Comparison of ENCODE assay signal across 2 cellular contexts in the genomic region with DNA sequence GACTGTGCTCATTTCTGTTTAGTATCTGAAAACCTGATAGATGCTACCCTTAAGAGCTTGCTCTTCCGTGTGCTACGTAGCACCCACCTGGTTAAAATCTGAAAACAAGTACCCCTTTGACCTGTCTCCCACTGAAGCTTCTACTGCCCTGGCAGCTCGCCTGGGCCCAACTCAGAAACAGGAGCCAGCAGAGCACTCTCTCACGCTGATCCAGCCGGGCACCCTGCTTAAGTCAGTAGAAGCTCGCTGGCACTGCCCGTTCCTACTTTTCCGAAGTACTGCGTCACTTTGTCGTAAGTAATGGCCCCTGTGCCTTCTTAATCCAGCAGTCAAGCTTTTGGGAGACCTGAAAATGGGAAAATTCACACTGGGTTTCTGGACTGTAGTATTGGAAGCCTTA.
TF ChIP-seq lines count a peak whose summit lies in the region.

No MANE protein-coding gene starts in this region.

TF ChIP-seq in HepG2, 621 proteins besides CTCF, POLR2A, EP300 and RAD21 (continues in another document):
- TF ChIP-seq, protein P1, sequence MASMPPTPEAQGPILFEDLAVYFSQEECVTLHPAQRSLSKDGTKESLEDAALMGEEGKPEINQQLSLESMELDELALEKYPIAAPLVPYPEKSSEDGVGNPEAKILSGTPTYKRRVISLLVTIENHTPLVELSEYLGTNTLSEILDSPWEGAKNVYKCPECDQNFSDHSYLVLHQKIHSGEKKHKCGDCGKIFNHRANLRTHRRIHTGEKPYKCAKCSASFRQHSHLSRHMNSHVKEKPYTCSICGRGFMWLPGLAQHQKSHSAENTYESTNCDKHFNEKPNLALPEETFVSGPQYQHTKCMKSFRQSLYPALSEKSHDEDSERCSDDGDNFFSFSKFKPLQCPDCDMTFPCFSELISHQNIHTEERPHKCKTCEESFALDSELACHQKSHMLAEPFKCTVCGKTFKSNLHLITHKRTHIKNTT (CRISPR knock-in tag; IDR thresholded peaks at IDR 0.05), result no peak
- TF ChIP-seq ADNP (CRISPR knock-in tag; IDR thresholded peaks at IDR 0.05) (no peak), HHEX (CRISPR knock-in tag; IDR thresholded peaks at IDR 0.05) (no peak), MBD4 (IDR thresholded peaks at IDR 0.05; ENCODE audit: borderline replicate concordance, low read length) (no peak), PAF1 (CRISPR knock-in tag; IDR thresholded peaks at IDR 0.05) (no peak), KLF6 (CRISPR knock-in tag; IDR thresholded peaks at IDR 0.05) (no peak), ATAD3A (CRISPR knock-in tag; IDR thresholded peaks at IDR 0.05) (no peak), KLF12 (CRISPR knock-in tag; IDR thresholded peaks at IDR 0.05; ENCODE audit: borderline replicate concordance) (no peak), ELF3 (CRISPR knock-in tag; IDR thresholded peaks at IDR 0.05) (no peak), ZNF788 (CRISPR knock-in tag; IDR thresholded peaks at IDR 0.05; ENCODE audit: borderline replicate concordance) (no peak), PHF21A (CRISPR knock-in tag; IDR thresholded peaks at IDR 0.05) (no peak), NR1H2 (CRISPR knock-in tag; IDR thresholded peaks at IDR 0.05; ENCODE audit: borderline replicate concordance, low read depth) (no peak), ZNF75D (CRISPR knock-in tag; IDR thresholded peaks at IDR 0.05; ENCODE audit: borderline replicate concordance) (no peak)
- TF ChIP-seq, protein P2, sequence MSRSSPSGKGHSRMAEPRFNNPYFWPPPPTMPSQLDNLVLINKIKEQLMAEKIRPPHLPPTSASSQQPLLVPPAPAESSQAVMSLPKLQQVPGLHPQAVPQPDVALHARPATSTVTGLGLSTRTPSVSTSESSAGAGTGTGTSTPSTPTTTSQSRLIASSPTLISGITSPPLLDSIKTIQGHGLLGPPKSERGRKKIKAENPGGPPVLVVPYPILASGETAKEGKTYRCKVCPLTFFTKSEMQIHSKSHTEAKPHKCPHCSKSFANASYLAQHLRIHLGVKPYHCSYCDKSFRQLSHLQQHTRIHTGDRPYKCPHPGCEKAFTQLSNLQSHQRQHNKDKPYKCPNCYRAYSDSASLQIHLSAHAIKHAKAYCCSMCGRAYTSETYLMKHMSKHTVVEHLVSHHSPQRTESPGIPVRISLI (CRISPR knock-in tag; IDR thresholded peaks at IDR 0.05; ENCODE audit: borderline replicate concordance), result no peak
- TF ChIP-seq, protein P3, sequence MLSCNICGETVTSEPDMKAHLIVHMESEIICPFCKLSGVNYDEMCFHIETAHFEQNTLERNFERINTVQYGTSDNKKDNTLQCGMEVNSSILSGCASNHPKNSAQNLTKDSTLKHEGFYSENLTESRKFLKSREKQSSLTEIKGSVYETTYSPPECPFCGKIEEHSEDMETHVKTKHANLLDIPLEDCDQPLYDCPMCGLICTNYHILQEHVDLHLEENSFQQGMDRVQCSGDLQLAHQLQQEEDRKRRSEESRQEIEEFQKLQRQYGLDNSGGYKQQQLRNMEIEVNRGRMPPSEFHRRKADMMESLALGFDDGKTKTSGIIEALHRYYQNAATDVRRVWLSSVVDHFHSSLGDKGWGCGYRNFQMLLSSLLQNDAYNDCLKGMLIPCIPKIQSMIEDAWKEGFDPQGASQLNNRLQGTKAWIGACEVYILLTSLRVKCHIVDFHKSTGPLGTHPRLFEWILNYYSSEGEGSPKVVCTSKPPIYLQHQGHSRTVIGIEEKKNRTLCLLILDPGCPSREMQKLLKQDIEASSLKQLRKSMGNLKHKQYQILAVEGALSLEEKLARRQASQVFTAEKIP (CRISPR knock-in tag; IDR thresholded peaks at IDR 0.05; ENCODE audit: borderline replicate concordance), result no peak
- TF ChIP-seq, protein P4, sequence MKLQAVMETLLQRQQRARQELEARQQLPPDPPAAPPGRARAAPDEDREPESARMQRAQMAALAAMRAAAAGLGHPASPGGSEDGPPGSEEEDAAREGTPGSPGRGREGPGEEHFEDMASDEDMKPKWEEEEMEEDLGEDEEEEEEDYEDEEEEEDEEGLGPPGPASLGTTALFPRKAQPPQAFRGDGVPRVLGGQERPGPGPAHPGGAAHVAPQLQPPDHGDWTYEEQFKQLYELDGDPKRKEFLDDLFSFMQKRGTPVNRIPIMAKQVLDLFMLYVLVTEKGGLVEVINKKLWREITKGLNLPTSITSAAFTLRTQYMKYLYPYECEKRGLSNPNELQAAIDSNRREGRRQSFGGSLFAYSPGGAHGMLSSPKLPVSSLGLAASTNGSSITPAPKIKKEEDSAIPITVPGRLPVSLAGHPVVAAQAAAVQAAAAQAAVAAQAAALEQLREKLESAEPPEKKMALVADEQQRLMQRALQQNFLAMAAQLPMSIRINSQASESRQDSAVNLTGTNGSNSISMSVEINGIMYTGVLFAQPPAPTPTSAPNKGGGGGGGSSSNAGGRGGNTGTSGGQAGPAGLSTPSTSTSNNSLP (IDR thresholded peaks at IDR 0.05; ENCODE audit: low read depth, low read length), result no peak
- TF ChIP-seq, protein P5, sequence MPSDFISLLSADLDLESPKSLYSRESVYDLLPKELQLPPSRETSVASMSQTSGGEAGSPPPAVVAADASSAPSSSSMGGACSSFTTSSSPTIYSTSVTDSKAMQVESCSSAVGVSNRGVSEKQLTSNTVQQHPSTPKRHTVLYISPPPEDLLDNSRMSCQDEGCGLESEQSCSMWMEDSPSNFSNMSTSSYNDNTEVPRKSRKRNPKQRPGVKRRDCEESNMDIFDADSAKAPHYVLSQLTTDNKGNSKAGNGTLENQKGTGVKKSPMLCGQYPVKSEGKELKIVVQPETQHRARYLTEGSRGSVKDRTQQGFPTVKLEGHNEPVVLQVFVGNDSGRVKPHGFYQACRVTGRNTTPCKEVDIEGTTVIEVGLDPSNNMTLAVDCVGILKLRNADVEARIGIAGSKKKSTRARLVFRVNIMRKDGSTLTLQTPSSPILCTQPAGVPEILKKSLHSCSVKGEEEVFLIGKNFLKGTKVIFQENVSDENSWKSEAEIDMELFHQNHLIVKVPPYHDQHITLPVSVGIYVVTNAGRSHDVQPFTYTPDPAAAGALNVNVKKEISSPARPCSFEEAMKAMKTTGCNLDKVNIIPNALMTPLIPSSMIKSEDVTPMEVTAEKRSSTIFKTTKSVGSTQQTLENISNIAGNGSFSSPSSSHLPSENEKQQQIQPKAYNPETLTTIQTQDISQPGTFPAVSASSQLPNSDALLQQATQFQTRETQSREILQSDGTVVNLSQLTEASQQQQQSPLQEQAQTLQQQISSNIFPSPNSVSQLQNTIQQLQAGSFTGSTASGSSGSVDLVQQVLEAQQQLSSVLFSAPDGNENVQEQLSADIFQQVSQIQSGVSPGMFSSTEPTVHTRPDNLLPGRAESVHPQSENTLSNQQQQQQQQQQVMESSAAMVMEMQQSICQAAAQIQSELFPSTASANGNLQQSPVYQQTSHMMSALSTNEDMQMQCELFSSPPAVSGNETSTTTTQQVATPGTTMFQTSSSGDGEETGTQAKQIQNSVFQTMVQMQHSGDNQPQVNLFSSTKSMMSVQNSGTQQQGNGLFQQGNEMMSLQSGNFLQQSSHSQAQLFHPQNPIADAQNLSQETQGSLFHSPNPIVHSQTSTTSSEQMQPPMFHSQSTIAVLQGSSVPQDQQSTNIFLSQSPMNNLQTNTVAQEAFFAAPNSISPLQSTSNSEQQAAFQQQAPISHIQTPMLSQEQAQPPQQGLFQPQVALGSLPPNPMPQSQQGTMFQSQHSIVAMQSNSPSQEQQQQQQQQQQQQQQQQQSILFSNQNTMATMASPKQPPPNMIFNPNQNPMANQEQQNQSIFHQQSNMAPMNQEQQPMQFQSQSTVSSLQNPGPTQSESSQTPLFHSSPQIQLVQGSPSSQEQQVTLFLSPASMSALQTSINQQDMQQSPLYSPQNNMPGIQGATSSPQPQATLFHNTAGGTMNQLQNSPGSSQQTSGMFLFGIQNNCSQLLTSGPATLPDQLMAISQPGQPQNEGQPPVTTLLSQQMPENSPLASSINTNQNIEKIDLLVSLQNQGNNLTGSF (CRISPR knock-in tag; IDR thresholded peaks at IDR 0.05), result no peak

TF ChIP-seq in K562, 482 proteins besides CTCF, POLR2A, EP300 and RAD21:
- TF ChIP-seq, protein P6, sequence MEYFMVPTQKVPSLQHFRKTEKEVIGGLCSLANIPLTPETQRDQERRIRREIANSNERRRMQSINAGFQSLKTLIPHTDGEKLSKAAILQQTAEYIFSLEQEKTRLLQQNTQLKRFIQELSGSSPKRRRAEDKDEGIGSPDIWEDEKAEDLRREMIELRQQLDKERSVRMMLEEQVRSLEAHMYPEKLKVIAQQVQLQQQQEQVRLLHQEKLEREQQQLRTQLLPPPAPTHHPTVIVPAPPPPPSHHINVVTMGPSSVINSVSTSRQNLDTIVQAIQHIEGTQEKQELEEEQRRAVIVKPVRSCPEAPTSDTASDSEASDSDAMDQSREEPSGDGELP (CRISPR knock-in tag; IDR thresholded peaks at IDR 0.05; ENCODE audit: borderline replicate concordance), result no peak
- TF ChIP-seq ZNF174 (CRISPR knock-in tag; IDR thresholded peaks at IDR 0.05), result no peak
- TF ChIP-seq, protein P7, sequence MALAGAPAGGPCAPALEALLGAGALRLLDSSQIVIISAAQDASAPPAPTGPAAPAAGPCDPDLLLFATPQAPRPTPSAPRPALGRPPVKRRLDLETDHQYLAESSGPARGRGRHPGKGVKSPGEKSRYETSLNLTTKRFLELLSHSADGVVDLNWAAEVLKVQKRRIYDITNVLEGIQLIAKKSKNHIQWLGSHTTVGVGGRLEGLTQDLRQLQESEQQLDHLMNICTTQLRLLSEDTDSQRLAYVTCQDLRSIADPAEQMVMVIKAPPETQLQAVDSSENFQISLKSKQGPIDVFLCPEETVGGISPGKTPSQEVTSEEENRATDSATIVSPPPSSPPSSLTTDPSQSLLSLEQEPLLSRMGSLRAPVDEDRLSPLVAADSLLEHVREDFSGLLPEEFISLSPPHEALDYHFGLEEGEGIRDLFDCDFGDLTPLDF (CRISPR knock-in tag; IDR thresholded peaks at IDR 0.05), result no peak
- TF ChIP-seq TARDBP (IDR thresholded peaks at IDR 0.05), result no peak
- TF ChIP-seq ZNF445 (CRISPR knock-in tag; IDR thresholded peaks at IDR 0.05; ENCODE audit: low read depth), result no peak
- TF ChIP-seq, protein P8, sequence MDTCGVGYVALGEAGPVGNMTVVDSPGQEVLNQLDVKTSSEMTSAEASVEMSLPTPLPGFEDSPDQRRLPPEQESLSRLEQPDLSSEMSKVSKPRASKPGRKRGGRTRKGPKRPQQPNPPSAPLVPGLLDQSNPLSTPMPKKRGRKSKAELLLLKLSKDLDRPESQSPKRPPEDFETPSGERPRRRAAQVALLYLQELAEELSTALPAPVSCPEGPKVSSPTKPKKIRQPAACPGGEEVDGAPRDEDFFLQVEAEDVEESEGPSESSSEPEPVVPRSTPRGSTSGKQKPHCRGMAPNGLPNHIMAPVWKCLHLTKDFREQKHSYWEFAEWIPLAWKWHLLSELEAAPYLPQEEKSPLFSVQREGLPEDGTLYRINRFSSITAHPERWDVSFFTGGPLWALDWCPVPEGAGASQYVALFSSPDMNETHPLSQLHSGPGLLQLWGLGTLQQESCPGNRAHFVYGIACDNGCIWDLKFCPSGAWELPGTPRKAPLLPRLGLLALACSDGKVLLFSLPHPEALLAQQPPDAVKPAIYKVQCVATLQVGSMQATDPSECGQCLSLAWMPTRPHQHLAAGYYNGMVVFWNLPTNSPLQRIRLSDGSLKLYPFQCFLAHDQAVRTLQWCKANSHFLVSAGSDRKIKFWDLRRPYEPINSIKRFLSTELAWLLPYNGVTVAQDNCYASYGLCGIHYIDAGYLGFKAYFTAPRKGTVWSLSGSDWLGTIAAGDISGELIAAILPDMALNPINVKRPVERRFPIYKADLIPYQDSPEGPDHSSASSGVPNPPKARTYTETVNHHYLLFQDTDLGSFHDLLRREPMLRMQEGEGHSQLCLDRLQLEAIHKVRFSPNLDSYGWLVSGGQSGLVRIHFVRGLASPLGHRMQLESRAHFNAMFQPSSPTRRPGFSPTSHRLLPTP (IDR thresholded peaks at IDR 0.05; ENCODE audit: borderline replicate concordance, extremely low read depth, insufficient read length), result no peak
- TF ChIP-seq ETV1 (tag; conservative IDR thresholded peaks at IDR 0.05; ENCODE audit: low read depth), result no peak
- TF ChIP-seq ELF4 (CRISPR knock-in tag; IDR thresholded peaks at IDR 0.05), result no peak
- TF ChIP-seq, protein P9, sequence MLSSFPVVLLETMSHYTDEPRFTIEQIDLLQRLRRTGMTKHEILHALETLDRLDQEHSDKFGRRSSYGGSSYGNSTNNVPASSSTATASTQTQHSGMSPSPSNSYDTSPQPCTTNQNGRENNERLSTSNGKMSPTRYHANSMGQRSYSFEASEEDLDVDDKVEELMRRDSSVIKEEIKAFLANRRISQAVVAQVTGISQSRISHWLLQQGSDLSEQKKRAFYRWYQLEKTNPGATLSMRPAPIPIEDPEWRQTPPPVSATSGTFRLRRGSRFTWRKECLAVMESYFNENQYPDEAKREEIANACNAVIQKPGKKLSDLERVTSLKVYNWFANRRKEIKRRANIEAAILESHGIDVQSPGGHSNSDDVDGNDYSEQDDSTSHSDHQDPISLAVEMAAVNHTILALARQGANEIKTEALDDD (IDR thresholded peaks at IDR 0.05), result no peak
- no peak for TF ChIP-seq POLR3A (IDR thresholded peaks at IDR 0.05; ENCODE audit: borderline replicate concordance, extremely low read depth, insufficient read depth, insufficient read length)
- TF ChIP-seq FIP1L1 (IDR thresholded peaks at IDR 0.05; ENCODE audit: low read depth, low read length, poor library complexity, severe bottlenecking), result no peak
- no peak for TF ChIP-seq KAT8 (IDR thresholded peaks at IDR 0.05; ENCODE audit: low read depth)
